ENCODE assay signal across 20 cellular contexts in the genomic region with DNA sequence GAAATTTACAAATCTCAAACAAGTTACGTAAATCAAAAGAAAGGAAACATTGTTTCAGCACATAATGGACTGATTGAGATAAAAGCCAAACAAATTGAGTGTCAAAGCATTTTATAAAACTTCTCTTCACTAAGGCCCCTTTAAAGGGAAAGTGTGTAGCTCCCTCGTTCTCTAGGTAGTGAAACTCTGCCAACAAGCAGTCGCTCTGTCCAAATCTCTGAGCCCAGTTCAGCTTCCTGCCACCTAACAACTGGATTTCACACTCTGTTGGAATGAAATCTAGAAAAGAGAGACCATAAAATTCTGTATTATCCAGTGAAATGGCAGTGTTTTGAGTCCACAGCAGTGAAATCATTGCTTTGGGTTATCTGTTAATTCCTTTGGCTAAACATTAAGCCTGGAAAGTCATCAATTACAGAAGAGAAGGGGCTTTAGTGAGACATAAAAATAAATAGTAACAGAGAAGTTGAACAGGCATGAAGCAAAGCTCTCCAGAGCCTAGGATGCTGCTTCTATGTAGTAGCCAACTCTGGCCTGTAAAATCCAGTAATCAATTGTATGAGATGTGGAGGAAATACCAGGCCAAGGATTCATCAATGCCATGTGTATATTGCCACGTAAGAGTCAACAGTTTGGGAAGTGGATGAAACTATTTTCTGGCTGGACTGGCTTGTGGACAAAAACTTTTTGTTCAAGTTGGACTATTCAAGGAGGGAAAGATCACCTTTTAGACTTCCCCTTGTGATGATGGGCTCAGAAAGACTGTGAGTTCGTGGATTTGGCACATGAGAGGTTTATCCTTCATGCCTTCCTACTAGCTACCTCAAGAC.
DNase-seq lines count a peak whose midpoint lies in the region; ATAC-seq and TF ChIP-seq lines count a peak whose summit lies in the region.
"Had no signal": no experiment of that assay in that cellular context is flagged by ENCODE, and none has a peak within 500 bp of the region (broad histone marks: within the 10 kb centered on the region; RNA-seq: fewer than 3 reads in every experiment).

No MANE protein-coding gene starts in this region.

- DNase-seq in left ventricle myocardium superior (no peak), cardiac septum (ENCODE audit: low spot score) (no peak), fibroblast of mammary gland (ENCODE audit: low read depth) (peak; percentile 35), aorta (no peak), 8988T (no peak), prostate gland (ENCODE audit: low spot score) (no peak)
- DNase-seq in activated CD4-positive, alpha-beta T cell treated with anti-CD3 and anti-CD28 coated beads, Interleukin-2, amount 50 U/mL, for 48 hours: no peak
- DNase-seq: activated CD4-positive, CD25-positive, alpha-beta regulatory T cell treated with anti-CD3 and anti-CD28 coated beads, Interleukin-2, amount 50 U/mL, for 72 hours; activated CD8-positive, alpha-beta memory T cell treated with anti-CD3 and anti-CD28 coated beads, Interleukin-2, amount 50 U/mL, for 48 hours; CD4-positive, CD25-positive, alpha-beta regulatory T cell; colonic mucosa; KG1; NCI-H1092; NCI-H526; OCI-M1; SK-N-SH; T1000 had no signal

- peak overlapping the region; percentile 23 for H3K27ac ChIP-seq in mesodermal cell (ENCODE audit: low read depth, low read length, severe bottlenecking)
- H3K27ac ChIP-seq in aorta (ENCODE audit: low read depth in 1 of 2, low read length in 2 of 2): no peak overlapping the region
- H3K27ac ChIP-seq in prostate gland: no peak overlapping the region
- H3K27ac ChIP-seq: colonic mucosa, parathyroid adenoma had no signal

- intact Hi-C loops in left ventricle myocardium superior (cut with micrococcal nuclease): no loop called here
- intact Hi-C loops in cardiac septum (cut with DNase I): no loop called here
- intact Hi-C loops in aorta (cut with DNase I): no loop called here
- intact Hi-C loops in prostate gland (cut with DNase I): no loop called here

- ATAC-seq in left ventricle myocardium superior: peak; percentile 37
- ATAC-seq in aorta (ENCODE audit: low FRiP score): peak; percentile 56
- ATAC-seq: stimulated activated memory B cell treated with anti-CD40 and anti-IgM and Interleukin-4, amounts not matched to agents 10 μg/mL and 1 μg/mL and 100 μg/mL, for 72 hours had no signal

- H3K9me3 ChIP-seq in mesodermal cell (ENCODE audit: control insufficient read depth, low read length) (no peaks in the 10 kb centered on the region), aorta (ENCODE audit: control insufficient read depth, low read length) (peaks cover 3% of the 10 kb centered on the region), prostate gland (no peaks in the 10 kb centered on the region)
- H3K9me3 ChIP-seq: colonic mucosa, SK-N-SH had no signal

- H3K27me3 ChIP-seq in aorta (ENCODE audit: control insufficient read depth in 1 of 2, insufficient read depth in 2 of 2, low read length in 1 of 2) (no peaks in the 10 kb centered on the region), prostate gland (replicated peaks; ENCODE audit: insufficient read depth) (no peaks in the 10 kb centered on the region)
- H3K27me3 ChIP-seq: colonic mucosa had no signal

- no peak for TF ChIP-seq CTCF in fibroblast of mammary gland (conservative IDR thresholded peaks at IDR 0.05; ENCODE audit: control insufficient read depth, insufficient read depth, low read depth, low read length)
- no peak for TF ChIP-seq CTCF in prostate gland (IDR thresholded peaks at IDR 0.05)

- 74 to 87% methylated on average over 1 to 3 of the region's 5 CpGs for WGBS in mesodermal cell (ENCODE audit: insufficient coverage in 2 of 2), 2 experiments
- WGBS in aorta, 2 donors: 9 to 15% methylated on average over 5 of the region's 5 CpGs
- 26% methylated on average over 5 of the region's 5 CpGs for WGBS in prostate gland

- H3K4me1 ChIP-seq in mesodermal cell (ENCODE audit: control insufficient read depth, insufficient read depth, low read length, poor library complexity, severe bottlenecking): no peaks in the 10 kb centered on the region
- no peaks in the 10 kb centered on the region for H3K4me1 ChIP-seq in aorta (ENCODE audit: control insufficient read depth in 1 of 2, insufficient read depth in 2 of 2, low read length in 2 of 2)
- no peaks in the 10 kb centered on the region for H3K4me1 ChIP-seq in prostate gland (replicated peaks)
- H3K4me1 ChIP-seq: colonic mucosa, parathyroid adenoma had no signal

- TF ChIP-seq POLR2A in prostate gland (IDR thresholded peaks at IDR 0.05): no peak

- no peak overlapping the region for H3K4me3 ChIP-seq in fibroblast of mammary gland (ENCODE audit: control insufficient read depth, low read depth, low read length)
- H3K4me3 ChIP-seq in mesodermal cell (ENCODE audit: extremely low read depth, insufficient read depth, low read length, poor library complexity, severe bottlenecking): no peak overlapping the region
- H3K4me3 ChIP-seq in aorta (ENCODE audit: low read length in 2 of 2): no peak overlapping the region
- no peak overlapping the region for H3K4me3 ChIP-seq in prostate gland
- H3K4me3 ChIP-seq: colonic mucosa had no signal

- H3K36me3 ChIP-seq in mesodermal cell (ENCODE audit: control insufficient read depth, insufficient read depth, low read length): no peaks in the 10 kb centered on the region
- no peaks in the 10 kb centered on the region for H3K36me3 ChIP-seq in aorta (ENCODE audit: control insufficient read depth in 1 of 2, insufficient read depth in 2 of 2, low read length in 1 of 2)
- H3K36me3 ChIP-seq in prostate gland: no peaks in the 10 kb centered on the region
- H3K36me3 ChIP-seq: colonic mucosa had no signal
